8 cellular contexts compared by ENCODE assay signal in genomic region chr16:63461248-63461841, GRCh38.
DNase-seq lines count a peak whose midpoint lies in the region; ATAC-seq and TF ChIP-seq lines count a peak whose summit lies in the region.

No MANE protein-coding gene starts in this region.

- peaks cover 0 to 9% (median 0%) of the 10 kb centered on the region in 4 donors for H3K4me1 ChIP-seq in right lobe of liver

- H3K4me3 ChIP-seq in right lobe of liver, result no peak overlapping the region
- no peak overlapping the region for H3K4me3 ChIP-seq in MG63

- DNase-seq in EL, result peak; percentile 1
- DNase-seq in NCI-H2029 treated with DMSO at 0.1 percent for 48 hours (lab: John Stamatoyannopoulos, UW), result peak; percentile 19
- DNase-seq in T47D (ENCODE audit: low read depth in 1 of 2, low spot score in 1 of 2), result peak; percentile 1 to 56
- no peak for DNase-seq in right lobe of liver
- DNase-seq in MG63, result no peak
- no peak for DNase-seq in GM19240 (ENCODE audit: insufficient read length, low spot score)

- TF ChIP-seq POLR2A in right lobe of liver (IDR thresholded peaks at IDR 0.05), result no peak

- peak in 2 of 4 donors; percentile 43 to 62 for ATAC-seq in right lobe of liver
- ATAC-seq in HG02885 (IDR thresholded peaks at IDR 0.05; ENCODE audit: poor library complexity, unreplicated experiment), result no peak
- ATAC-seq in GM18511 (IDR thresholded peaks at IDR 0.05; ENCODE audit: unreplicated experiment), result no peak

- H3K36me3 ChIP-seq in right lobe of liver (no peaks in the 10 kb centered on the region), MG63 (no peaks in the 10 kb centered on the region)

- peak; percentile 21 to 51 (median 28) for TF ChIP-seq CTCF in right lobe of liver (IDR thresholded peaks at IDR 0.05)

- WGBS in right lobe of liver (ENCODE audit: insufficient coverage, low coverage, low lambda C conversion rate, missing lambda C conversion rate), result 48% methylated on average over 3 of the region's 3 CpGs

- in situ Hi-C loops in T47D (cut with HindIII; ENCODE audit: low pct_unique_long_range_greater_than_20kb, low sequenced_read_pairs), result no loop called here

- H3K9me3 ChIP-seq in right lobe of liver (no peaks in the 10 kb centered on the region), MG63 (no peaks in the 10 kb centered on the region)

- H3K27ac ChIP-seq in right lobe of liver, result no peak overlapping the region

- intact Hi-C loops in right lobe of liver (cut with DNase I), result no loop called here

- H3K27me3 ChIP-seq in right lobe of liver, result no peaks in the 10 kb centered on the region
- H3K27me3 ChIP-seq in MG63, result no peaks in the 10 kb centered on the region

Comparison
In these comparisons a context has a peak if more than half of its experiments do, and no peak if none do; other contexts are left out.
1. DNase-seq: peak in EL (single experiment), NCI-H2029 treated with DMSO at 0.1 percent for 48 hours (single experiment) and T47D (2 of 2); none in right lobe of liver (0 of 3), MG63 (single experiment) and GM19240 (single experiment).